Comparison of ENCODE assay signal across 29 cellular contexts in the genomic region with DNA sequence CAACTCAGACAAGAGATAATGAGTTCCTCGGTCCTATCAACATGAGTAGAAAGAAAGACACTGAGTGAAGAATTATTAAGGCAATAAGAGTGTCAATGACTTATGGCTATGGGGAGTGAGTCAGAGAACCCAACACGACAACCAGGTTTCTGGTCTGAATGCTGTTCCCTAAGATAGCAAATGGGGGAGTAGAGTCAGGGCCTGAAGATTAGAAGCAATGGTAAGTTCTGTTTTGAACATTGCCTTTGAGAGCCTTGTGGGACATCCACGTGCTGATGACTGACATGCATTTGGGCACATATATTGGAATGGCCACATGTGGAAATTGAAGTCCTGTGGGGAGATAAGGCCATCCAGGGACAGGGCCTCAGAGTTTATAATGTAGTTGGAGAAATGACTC.
"Had no signal": no experiment of that assay in that cellular context is flagged by ENCODE, and none has a peak within 500 bp of the region (broad histone marks: within the 10 kb centered on the region; RNA-seq: fewer than 3 reads in every experiment).

No MANE protein-coding gene starts in this region.

- H3K9me3 Mint-ChIP-seq: neural progenitor cell; stimulated activated effector memory CD8-positive, alpha-beta T cell treated with anti-CD3 and anti-CD28 coated beads, Interleukin-12 subunit alpha, Interleukin-12 subunit beta, amount 100 ng/mL, for 72 hours had no signal

- H3K4me1 Mint-ChIP-seq: natural killer cell; neural progenitor cell; stimulated activated effector memory CD8-positive, alpha-beta T cell treated with anti-CD3 and anti-CD28 coated beads, Interleukin-12 subunit alpha, Interleukin-12 subunit beta, amount 100 ng/mL, for 72 hours; stimulated activated naive B cell treated with anti-CD40 and anti-IgM and Interleukin-4, amounts not matched to agents 10 μg/mL and 1 μg/mL and 100 μg/mL, for 72 hours had no signal

- H3K36me3 Mint-ChIP-seq: natural killer cell; neural progenitor cell; stimulated activated effector memory CD8-positive, alpha-beta T cell treated with anti-CD3 and anti-CD28 coated beads, Interleukin-12 subunit alpha, Interleukin-12 subunit beta, amount 100 ng/mL, for 72 hours; stimulated activated naive B cell treated with anti-CD40 and anti-IgM and Interleukin-4, amounts not matched to agents 10 μg/mL and 1 μg/mL and 100 μg/mL, for 72 hours had no signal

- H3K79me2 ChIP-seq: parathyroid adenoma had no signal

- H3K27me3 Mint-ChIP-seq: progenitor cell of endocrine pancreas; stimulated activated naive B cell treated with anti-CD40 and anti-IgM and Interleukin-4, amounts not matched to agents 10 μg/mL and 1 μg/mL and 100 μg/mL, for 72 hours had no signal

- FAIRE-seq: small intestine, urothelium cell line had no signal

- H3K4me2 ChIP-seq: neural progenitor cell had no signal

- H3K9me3 ChIP-seq: ovary, psoas muscle, right lobe of liver, stomach, thoracic aorta, thyroid gland, tibial nerve, upper lobe of left lung, vagina had no signal

- ATAC-seq: natural killer cell; psoas muscle; right cardiac atrium; right lobe of liver; stimulated activated effector memory CD8-positive, alpha-beta T cell treated with anti-CD3 and anti-CD28 coated beads, Interleukin-12 subunit alpha, Interleukin-12 subunit beta, amount 100 ng/mL, for 72 hours; stimulated activated naive B cell treated with anti-CD40 and anti-IgM and Interleukin-4, amounts not matched to agents 10 μg/mL and 1 μg/mL and 100 μg/mL, for 72 hours had no signal

- H2AFZ ChIP-seq: neural progenitor cell, parathyroid adenoma had no signal

- DNase-seq: natural killer cell; occipital lobe; ovary; posterior cingulate gyrus; psoas muscle; right cardiac atrium; right lobe of liver; sigmoid colon; small intestine; stimulated activated CD4-positive, alpha-beta T cell treated with anti-CD3 and anti-CD28 coated beads, Interleukin-15, amount 100 ng/mL, for 24 hours; stimulated activated CD4-positive, alpha-beta T cell treated with anti-CD3 and anti-CD28 coated beads, Interleukin-2, amount 100 ng/mL, for 24 hours; stimulated activated CD4-positive, alpha-beta T cell treated with anti-CD3 and anti-CD28 coated beads, Interleukin-2, amount 100 ng/mL, for 48 hours; stimulated activated CD4-positive, alpha-beta T cell treated with anti-CD3 and anti-CD28 coated beads, Interleukin-4, amount 100 ng/mL, for 24 hours; stimulated activated naive B cell treated with anti-CD40 and anti-IgM and Interleukin-4, amounts not matched to agents 10 μg/mL and 1 μg/mL and 100 μg/mL, for 72 hours; stimulated activated naive CD4-positive, alpha-beta T cell treated with Interleukin-2 at 50 U/mL for 16 hours; stomach; thyroid gland; trophoblast cell; upper lobe of left lung had no signal

- H3K4me3 Mint-ChIP-seq: natural killer cell; nephron; neural progenitor cell; stimulated activated effector memory CD8-positive, alpha-beta T cell treated with anti-CD3 and anti-CD28 coated beads, Interleukin-12 subunit alpha, Interleukin-12 subunit beta, amount 100 ng/mL, for 72 hours; stimulated activated naive B cell treated with anti-CD40 and anti-IgM and Interleukin-4, amounts not matched to agents 10 μg/mL and 1 μg/mL and 100 μg/mL, for 72 hours; stimulated activated naive CD8-positive, alpha-beta T cell treated with anti-CD3 and anti-CD28 coated beads, Interleukin-15, Interleukin-2, amounts not matched to agents 100 ng/mL and 50 ng/mL, for 24 hours had no signal

- H3K36me3 ChIP-seq: neural progenitor cell, ovary, right lobe of liver, sigmoid colon, stomach, thoracic aorta, thyroid gland, tibial nerve, upper lobe of left lung, vagina had no signal

- H3K27me3 ChIP-seq: neural progenitor cell, ovary, right lobe of liver, sigmoid colon, stomach, thyroid gland, tibial nerve, upper lobe of left lung, vagina had no signal

- H3K4me3 ChIP-seq: neural progenitor cell, ovary, psoas muscle, right lobe of liver, sigmoid colon, stomach, thoracic aorta, thyroid gland, tibial nerve, upper lobe of left lung, vagina had no signal

- H3K27ac Mint-ChIP-seq: natural killer cell; neural progenitor cell; progenitor cell of endocrine pancreas; stimulated activated effector memory CD8-positive, alpha-beta T cell treated with anti-CD3 and anti-CD28 coated beads, Interleukin-12 subunit alpha, Interleukin-12 subunit beta, amount 100 ng/mL, for 72 hours; stimulated activated naive B cell treated with anti-CD40 and anti-IgM and Interleukin-4, amounts not matched to agents 10 μg/mL and 1 μg/mL and 100 μg/mL, for 72 hours; stimulated activated naive CD8-positive, alpha-beta T cell treated with anti-CD3 and anti-CD28 coated beads, Interleukin-15, Interleukin-2, amounts not matched to agents 100 ng/mL and 50 ng/mL, for 24 hours had no signal

- H3K9ac ChIP-seq: neural progenitor cell, parathyroid adenoma had no signal

- H3K27ac ChIP-seq: neural progenitor cell, ovary, parathyroid adenoma, psoas muscle, right lobe of liver, stomach, thoracic aorta, thyroid gland, tibial nerve, upper lobe of left lung, vagina had no signal

- H3K4me1 ChIP-seq: neural progenitor cell, parathyroid adenoma, psoas muscle, right lobe of liver, thyroid gland, tibial nerve, upper lobe of left lung had no signal
